In the genomic region with DNA sequence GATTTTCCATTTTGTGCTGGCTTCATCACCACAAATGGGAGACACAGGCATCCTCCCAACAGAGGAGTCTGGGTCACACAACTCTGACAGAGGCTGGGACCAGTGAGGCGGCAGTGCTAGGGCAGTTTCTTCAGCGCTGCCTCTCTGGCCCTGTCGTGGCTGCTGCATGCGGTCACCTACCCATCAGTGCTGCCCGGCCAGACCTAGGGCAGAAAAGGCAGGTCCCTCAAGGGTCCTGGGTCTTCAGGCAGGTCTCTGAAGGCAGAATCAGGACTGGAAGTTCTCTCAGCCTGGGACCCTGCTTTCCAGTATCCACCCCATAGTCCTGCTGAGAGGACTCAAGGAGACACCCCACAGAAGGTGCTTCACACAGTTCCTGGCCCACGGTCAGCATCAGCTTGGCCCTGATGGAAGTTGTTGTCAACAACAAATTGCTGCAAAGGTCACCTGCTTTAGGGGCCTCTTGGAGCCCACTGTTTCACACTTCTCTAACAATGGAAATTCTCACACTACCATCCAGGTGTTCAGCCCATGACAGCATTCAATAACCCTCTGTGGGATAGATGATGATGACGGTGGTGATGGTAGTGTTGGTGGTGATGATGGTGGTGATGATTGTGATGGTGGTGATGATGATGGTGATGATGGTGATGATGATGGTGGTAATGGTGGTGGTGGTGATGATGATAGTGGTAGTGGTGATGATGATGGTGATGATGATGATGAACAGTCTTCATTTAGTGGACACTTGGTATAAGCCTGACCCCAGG, we compare ENCODE assay signal across 19 cellular contexts.
DNase-seq lines count a peak whose midpoint lies in the region; ATAC-seq and TF ChIP-seq lines count a peak whose summit lies in the region.
"Had no signal": no experiment of that assay in that cellular context is flagged by ENCODE, and none has a peak within 500 bp of the region (broad histone marks: within the 10 kb centered on the region; RNA-seq: fewer than 3 reads in every experiment).

No MANE protein-coding gene starts in this region.

- no peak for ATAC-seq in activated CD8-positive, alpha-beta memory T cell treated with anti-CD3 and anti-CD28 coated beads, Interleukin-2, amount 10 ng/mL, durations not matched to agents 7 days and 5 days
- no peak for ATAC-seq in sciatic nerve
- ATAC-seq: Panc1 had no signal

- H3K36me3 Mint-ChIP-seq in activated CD8-positive, alpha-beta memory T cell treated with anti-CD3 and anti-CD28 coated beads, Interleukin-2, amount 10 ng/mL, durations not matched to agents 7 days and 5 days: no peaks in the 10 kb centered on the region
- no peaks in the 10 kb centered on the region for H3K36me3 Mint-ChIP-seq in activated naive CD4-positive, alpha-beta T cell treated with anti-CD3 and anti-CD28 coated beads for 36 hours (ENCODE audit: low read depth)
- H3K36me3 Mint-ChIP-seq: CD4-positive, CD25-positive, alpha-beta regulatory T cell had no signal

- intact Hi-C loops in sciatic nerve (cut with DNase I): no loop called here
- intact Hi-C loops in activated naive CD4-positive, alpha-beta T cell treated with anti-CD3 and anti-CD28 coated beads for 36 hours (cut with micrococcal nuclease): no loop called here

- H3K27me3 Mint-ChIP-seq in activated CD8-positive, alpha-beta memory T cell treated with anti-CD3 and anti-CD28 coated beads, Interleukin-2, amount 10 ng/mL, durations not matched to agents 7 days and 5 days: no peaks in the 10 kb centered on the region
- H3K27me3 Mint-ChIP-seq in activated naive CD4-positive, alpha-beta T cell treated with anti-CD3 and anti-CD28 coated beads for 36 hours (ENCODE audit: low read depth): peaks cover 2% of the 10 kb centered on the region
- H3K27me3 Mint-ChIP-seq: CD4-positive, CD25-positive, alpha-beta regulatory T cell had no signal

- H3K9me3 ChIP-seq in effector memory CD4-positive, alpha-beta T cell (ENCODE audit: control insufficient read depth, low read length): no peaks in the 10 kb centered on the region

- H3K4me1 Mint-ChIP-seq in activated CD8-positive, alpha-beta memory T cell treated with anti-CD3 and anti-CD28 coated beads, Interleukin-2, amount 10 ng/mL, durations not matched to agents 7 days and 5 days: no peaks in the 10 kb centered on the region
- no peaks in the 10 kb centered on the region for H3K4me1 Mint-ChIP-seq in activated naive CD4-positive, alpha-beta T cell treated with anti-CD3 and anti-CD28 coated beads for 36 hours (ENCODE audit: low read depth)
- H3K4me1 Mint-ChIP-seq: CD4-positive, CD25-positive, alpha-beta regulatory T cell had no signal

- no peaks in the 10 kb centered on the region for H3K9me3 Mint-ChIP-seq in activated CD8-positive, alpha-beta memory T cell treated with anti-CD3 and anti-CD28 coated beads, Interleukin-2, amount 10 ng/mL, durations not matched to agents 7 days and 5 days (ENCODE audit: low read depth)
- no peaks in the 10 kb centered on the region for H3K9me3 Mint-ChIP-seq in activated naive CD4-positive, alpha-beta T cell treated with anti-CD3 and anti-CD28 coated beads for 36 hours
- H3K9me3 Mint-ChIP-seq: CD4-positive, CD25-positive, alpha-beta regulatory T cell had no signal

- no peak overlapping the region for H3K4me3 Mint-ChIP-seq in activated CD8-positive, alpha-beta memory T cell treated with anti-CD3 and anti-CD28 coated beads, Interleukin-2, amount 10 ng/mL, durations not matched to agents 7 days and 5 days
- H3K4me3 Mint-ChIP-seq in activated naive CD4-positive, alpha-beta T cell treated with anti-CD3 and anti-CD28 coated beads for 36 hours: no peak overlapping the region
- H3K4me3 Mint-ChIP-seq: CD4-positive, CD25-positive, alpha-beta regulatory T cell had no signal

- no peaks in the 10 kb centered on the region for H3K27me3 ChIP-seq in H7 (ENCODE audit: control insufficient read depth, insufficient read depth, low read length)
- H3K27me3 ChIP-seq in effector memory CD4-positive, alpha-beta T cell (replicated peaks; ENCODE audit: control insufficient read depth, insufficient read depth, low read length, poor library complexity, severe bottlenecking): no peaks in the 10 kb centered on the region

- CTCF ChIA-PET in activated CD8-positive, alpha-beta memory T cell treated with anti-CD3 and anti-CD28 coated beads, Interleukin-2, amount 10 ng/mL, durations not matched to agents 7 days and 5 days (lab: Charles Lee): no interaction called here
- CTCF ChIA-PET in activated naive CD4-positive, alpha-beta T cell treated with anti-CD3 and anti-CD28 coated beads for 36 hours (lab: Charles Lee): no interaction called here

- no peaks in the 10 kb centered on the region for H3K36me3 ChIP-seq in H7 (replicated peaks; ENCODE audit: control insufficient read depth, insufficient read depth, low read length)
- H3K36me3 ChIP-seq in effector memory CD4-positive, alpha-beta T cell (ENCODE audit: control insufficient read depth, insufficient read depth, low read length): no peaks in the 10 kb centered on the region

- H3K27ac ChIP-seq in coronary artery: no peak overlapping the region
- H3K27ac ChIP-seq in effector memory CD4-positive, alpha-beta T cell (ENCODE audit: insufficient read depth, low read length, poor library complexity, severe bottlenecking): no peak overlapping the region

- peak; percentile 33 for DNase-seq in activated CD8-positive, alpha-beta memory T cell treated with anti-CD3 and anti-CD28 coated beads, Interleukin-2, amount 10 ng/mL, durations not matched to agents 7 days and 5 days
- DNase-seq in activated CD8-positive, alpha-beta memory T cell treated with anti-CD3 and anti-CD28 coated beads, Interleukin-2, amount 50 U/mL, for 48 hours: no peak
- DNase-seq in H7: peak; percentile 9
- peak; percentile 49 for DNase-seq in coronary artery (ENCODE audit: low spot score)
- DNase-seq in sciatic nerve (ENCODE audit: low spot score): peak; percentile 21
- no peak for DNase-seq in effector memory CD4-positive, alpha-beta T cell
- DNase-seq in activated naive CD4-positive, alpha-beta T cell treated with anti-CD3 and anti-CD28 coated beads for 36 hours: no peak
- no peak for DNase-seq in Kasumi-1 (lab: John Stamatoyannopoulos, UW)
- DNase-seq: AML-193; Calu3; CD4-positive, CD25-positive, alpha-beta regulatory T cell; DMS79 treated with DMSO at 0.1 percent for 48 hours; GOT3; NCI-H1417; NCI-H2029; NCI-H510A; NCI-H82; SHP77 treated with DMSO at 0.1 percent for 48 hours had no signal

- no peak overlapping the region for H3K4me3 ChIP-seq in H7 (ENCODE audit: insufficient read depth, low read depth, low read length)
- no peak overlapping the region for H3K4me3 ChIP-seq in coronary artery
- no peak overlapping the region for H3K4me3 ChIP-seq in effector memory CD4-positive, alpha-beta T cell (ENCODE audit: insufficient read depth, low read depth, low read length, poor library complexity, severe bottlenecking)

- no peak for TF ChIP-seq CTCF in coronary artery (IDR thresholded peaks at IDR 0.05)

- H3K27ac Mint-ChIP-seq in activated CD8-positive, alpha-beta memory T cell treated with anti-CD3 and anti-CD28 coated beads, Interleukin-2, amount 10 ng/mL, durations not matched to agents 7 days and 5 days: no peak overlapping the region
- no peak overlapping the region for H3K27ac Mint-ChIP-seq in activated naive CD4-positive, alpha-beta T cell treated with anti-CD3 and anti-CD28 coated beads for 36 hours
- H3K27ac Mint-ChIP-seq: CD4-positive, CD25-positive, alpha-beta regulatory T cell had no signal

- no peaks in the 10 kb centered on the region for H3K4me1 ChIP-seq in effector memory CD4-positive, alpha-beta T cell (ENCODE audit: control insufficient read depth, insufficient read depth, low read length, poor library complexity, severe bottlenecking)

Comparison
In these comparisons a context has a peak if more than half of its experiments do, and no peak if none do; other contexts are left out.
1. DNase-seq: peak in activated CD8-positive, alpha-beta memory T cell treated with anti-CD3 and anti-CD28 coated beads, Interleukin-2, amount 10 ng/mL, durations not matched to agents 7 days and 5 days (single experiment), H7 (single experiment), coronary artery (single experiment) and sciatic nerve (single experiment); none in activated CD8-positive, alpha-beta memory T cell treated with anti-CD3 and anti-CD28 coated beads, Interleukin-2, amount 50 U/mL, for 48 hours (single experiment), effector memory CD4-positive, alpha-beta T cell (0 of 3), activated naive CD4-positive, alpha-beta T cell treated with anti-CD3 and anti-CD28 coated beads for 36 hours (single experiment) and Kasumi-1 (0 of 2).